Comparison of ENCODE assay signal across 1 cellular context in genomic region chr1:89632213-89633102, GRCh38.
TF ChIP-seq lines count a peak whose summit lies in the region.

No MANE protein-coding gene starts in this region.

TF ChIP-seq in HepG2, 621 proteins besides CTCF, POLR2A, EP300 and RAD21 (continued from another document):
- peak; percentile 10; the same call in 1 of the 2 replicates for TF ChIP-seq ZNF687 (CRISPR knock-in tag; IDR thresholded peaks at IDR 0.05)
- TF ChIP-seq ATF7-NPFF (CRISPR knock-in tag; IDR thresholded peaks at IDR 0.05; ENCODE audit: low read depth): 0 out of 2 replicates have a peak, but pooled peaks have one; percentile 51
- TF ChIP-seq ZNF10 (CRISPR knock-in tag; IDR thresholded peaks at IDR 0.05; ENCODE audit: borderline replicate concordance, low read depth): no peak
- TF ChIP-seq ZNF704 (CRISPR knock-in tag; IDR thresholded peaks at IDR 0.05; ENCODE audit: borderline replicate concordance): no peak
- TF ChIP-seq MAZ (IDR thresholded peaks at IDR 0.05; ENCODE audit: borderline replicate concordance, low read depth, low read length): no peak
- no peak for TF ChIP-seq MAZ (CRISPR knock-in tag; IDR thresholded peaks at IDR 0.05; ENCODE audit: low read depth)
- TF ChIP-seq ZFX (CRISPR knock-in tag; IDR thresholded peaks at IDR 0.05; ENCODE audit: low read depth): 0 out of 2 replicates have a peak, but pooled peaks have one; percentile 19
- no peak for TF ChIP-seq ESRRA (CRISPR knock-in tag; IDR thresholded peaks at IDR 0.05; ENCODE audit: low read depth)
- TF ChIP-seq ZNF660 (CRISPR knock-in tag; IDR thresholded peaks at IDR 0.05; ENCODE audit: borderline replicate concordance, low read depth): no peak
- TF ChIP-seq ATF7 (IDR thresholded peaks at IDR 0.05): no peak
- no peak for TF ChIP-seq ATF7 (CRISPR knock-in tag; IDR thresholded peaks at IDR 0.05)
- no peak for TF ChIP-seq ZNF615 (CRISPR knock-in tag; IDR thresholded peaks at IDR 0.05; ENCODE audit: borderline replicate concordance)
- TF ChIP-seq HDAC2 (CRISPR knock-in tag; IDR thresholded peaks at IDR 0.05): no peak
- no peak for TF ChIP-seq GPBP1L1 (CRISPR knock-in tag; IDR thresholded peaks at IDR 0.05)
- TF ChIP-seq ZNF264 (CRISPR knock-in tag; IDR thresholded peaks at IDR 0.05): no peak
- no peak for TF ChIP-seq ZSCAN22 (CRISPR knock-in tag; IDR thresholded peaks at IDR 0.05)
TF ChIP-seq in HepG2: peak in this region for 11.
